23 cellular contexts compared by ENCODE assay signal in the genomic region with DNA sequence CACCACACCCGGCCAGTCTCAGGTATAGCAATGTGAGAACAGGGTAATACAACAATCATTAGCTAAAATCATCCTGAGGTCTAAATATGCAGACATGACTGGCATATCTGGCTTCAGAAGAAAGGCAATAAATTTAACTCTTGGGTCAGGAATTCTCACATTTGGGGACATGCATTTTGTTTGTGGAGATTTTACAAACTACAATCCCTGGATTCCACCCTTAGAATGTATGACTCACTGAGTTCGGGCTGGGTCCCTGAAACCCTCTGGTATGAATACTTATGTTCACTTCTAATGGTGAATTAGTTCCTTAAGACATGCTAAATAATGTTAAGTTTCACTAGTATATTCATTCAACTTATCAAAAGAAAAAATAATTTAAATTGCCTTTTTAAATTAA.
DNase-seq lines count a peak whose midpoint lies in the region; ATAC-seq, FAIRE-seq and TF ChIP-seq lines count a peak whose summit lies in the region.
"Had no signal": no experiment of that assay in that cellular context is flagged by ENCODE, and none has a peak within 500 bp of the region (broad histone marks: within the 10 kb centered on the region; RNA-seq: fewer than 3 reads in every experiment).

No MANE protein-coding gene starts in this region.

- no peak overlapping the region for H3K4me3 Mint-ChIP-seq in T-helper 2 cell treated with Interferon-gamma antibody and Interleukin-4, amounts not matched to agents 5 μg/mL and 100 μg/mL, for 36 hours
- H3K4me3 Mint-ChIP-seq: CD4-positive, CD25-positive, alpha-beta regulatory T cell; memory B cell; naive thymus-derived CD8-positive, alpha-beta T cell had no signal

- ATAC-seq in HG03571 (IDR thresholded peaks at IDR 0.05; ENCODE audit: unreplicated experiment): no peak
- ATAC-seq: naive thymus-derived CD8-positive, alpha-beta T cell; pancreas; right lobe of liver had no signal

- DNase-seq in EH (ENCODE audit: low read depth) (peak; percentile 78), M059J (ENCODE audit: low read depth) (peak; percentile 63), bronchial epithelial cell (ENCODE audit: low read depth) (peak; percentile 55), myocyte (ENCODE audit: low read depth) (peak; percentile 13), GM12891 (ENCODE audit: insufficient read length, low spot score) (no peak)
- DNase-seq in T-helper 2 cell treated with Interferon-gamma antibody and Interleukin-4, amounts not matched to agents 5 μg/mL and 100 μg/mL, for 36 hours (ENCODE audit: low spot score): no peak
- DNase-seq in activated CD4-positive, alpha-beta T cell treated with anti-CD3 and anti-CD28 coated beads for 48 hours: no peak
- DNase-seq: activated CD8-positive, alpha-beta memory T cell treated with anti-CD3 and anti-CD28 coated beads, Interleukin-2, amount 50 U/mL, for 4 hours; activated effector memory CD4-positive, alpha-beta T cell treated with Interleukin-2 at 50 U/mL for 16 hours; CD4-positive, CD25-positive, alpha-beta regulatory T cell; DMS 273 treated with DMSO at 0.1 percent for 48 hours; H7; naive thymus-derived CD8-positive, alpha-beta T cell; NCI-H1436; NCI-H526; pancreas; right lobe of liver; Right ventricle myocardium superior; substantia nigra had no signal

- peaks cover 2% of the 10 kb centered on the region for H3K4me1 Mint-ChIP-seq in T-helper 2 cell treated with Interferon-gamma antibody and Interleukin-4, amounts not matched to agents 5 μg/mL and 100 μg/mL, for 36 hours (ENCODE audit: low read depth)
- H3K4me1 Mint-ChIP-seq: CD4-positive, CD25-positive, alpha-beta regulatory T cell; memory B cell had no signal

- no peaks in the 10 kb centered on the region for H3K27me3 ChIP-seq in bronchial epithelial cell (ENCODE audit: control insufficient read depth, insufficient read depth, low read length)

- no peak overlapping the region for H3K27ac Mint-ChIP-seq in T-helper 2 cell treated with Interferon-gamma antibody and Interleukin-4, amounts not matched to agents 5 μg/mL and 100 μg/mL, for 36 hours
- H3K27ac Mint-ChIP-seq: CD4-positive, CD25-positive, alpha-beta regulatory T cell; memory B cell; naive thymus-derived CD8-positive, alpha-beta T cell had no signal

- H3K36me3 ChIP-seq in bronchial epithelial cell (ENCODE audit: control insufficient read depth, insufficient read depth, low read length): no peaks in the 10 kb centered on the region
- H3K36me3 ChIP-seq: pancreas, right lobe of liver, vagina had no signal

- no peaks in the 10 kb centered on the region for H3K36me3 Mint-ChIP-seq in T-helper 2 cell treated with Interferon-gamma antibody and Interleukin-4, amounts not matched to agents 5 μg/mL and 100 μg/mL, for 36 hours (ENCODE audit: low read depth)
- H3K36me3 Mint-ChIP-seq: CD4-positive, CD25-positive, alpha-beta regulatory T cell; memory B cell; naive thymus-derived CD8-positive, alpha-beta T cell had no signal

- FAIRE-seq in bronchial epithelial cell (lab: Jason Lieb, UNC): no peak
- FAIRE-seq in GM12891 (lab: Jason Lieb, UNC): no peak
- FAIRE-seq: frontal cortex, pancreas had no signal

- no peak for TF ChIP-seq CTCF in bronchial epithelial cell (IDR thresholded peaks at IDR 0.05; ENCODE audit: insufficient read depth, low read length, severe bottlenecking)

- no peak overlapping the region for H3K4me3 ChIP-seq in bronchial epithelial cell (ENCODE audit: low read depth, low read length)
- H3K4me3 ChIP-seq: pancreas, right lobe of liver, vagina had no signal

- H3K9me3 Mint-ChIP-seq in T-helper 2 cell treated with Interferon-gamma antibody and Interleukin-4, amounts not matched to agents 5 μg/mL and 100 μg/mL, for 36 hours: no peaks in the 10 kb centered on the region
- H3K9me3 Mint-ChIP-seq: memory B cell; naive thymus-derived CD8-positive, alpha-beta T cell had no signal

- peaks cover 59% of the 10 kb centered on the region for H3K27me3 Mint-ChIP-seq in T-helper 2 cell treated with Interferon-gamma antibody and Interleukin-4, amounts not matched to agents 5 μg/mL and 100 μg/mL, for 36 hours (ENCODE audit: low read depth)

- TF ChIP-seq POLR2A in GM12891 (IDR thresholded peaks at IDR 0.05; ENCODE audit: low read depth, low read length): no peak

TF ChIP-seq in GM12891, 5 proteins besides CTCF, POLR2A, EP300 and RAD21:
- TF ChIP-seq TAF1 (IDR thresholded peaks at IDR 0.05; ENCODE audit: low read depth, low read length): no peak
- TF ChIP-seq POU2F2 (IDR thresholded peaks at IDR 0.05; ENCODE audit: low read depth, low read length): no peak
- no peak for TF ChIP-seq SPI1 (IDR thresholded peaks at IDR 0.05; ENCODE audit: low read depth, low read length)
- TF ChIP-seq POLR2AphosphoS5 (IDR thresholded peaks at IDR 0.05; ENCODE audit: low read depth, low read length): no peak
- TF ChIP-seq PAX5 (IDR thresholded peaks at IDR 0.05; ENCODE audit: insufficient read depth, low read length, severe bottlenecking): no peak

Comparison
In these comparisons a context has a peak if more than half of its experiments do, and no peak if none do; other contexts are left out.
1. DNase-seq: peak in EH (single experiment), M059J (single experiment), bronchial epithelial cell (single experiment) and myocyte (single experiment); none in T-helper 2 cell treated with Interferon-gamma antibody and Interleukin-4, amounts not matched to agents 5 μg/mL and 100 μg/mL, for 36 hours (single experiment), activated CD4-positive, alpha-beta T cell treated with anti-CD3 and anti-CD28 coated beads for 48 hours (single experiment) and GM12891 (single experiment).